In the genomic region with DNA sequence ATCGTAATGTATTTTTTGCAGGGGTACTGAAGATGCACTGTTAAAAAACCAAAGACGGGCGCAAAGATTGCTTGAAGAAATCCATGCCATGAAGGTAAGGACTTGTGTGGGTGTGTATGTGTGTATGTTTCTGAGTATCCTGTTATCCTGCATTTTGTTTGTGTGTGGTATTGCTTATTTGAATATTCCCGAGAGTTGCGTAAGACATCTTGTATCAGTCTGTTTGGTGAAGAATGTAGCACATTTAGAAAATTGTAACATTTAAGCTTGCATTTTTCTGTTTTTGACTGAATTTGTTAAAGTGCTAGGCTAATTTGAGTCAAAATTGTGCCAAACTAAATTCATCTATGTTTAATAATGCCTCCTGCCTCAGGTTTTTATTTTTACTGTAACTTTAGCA, we compare ENCODE assay signal across 31 cellular contexts.
"Had no signal": no experiment of that assay in that cellular context is flagged by ENCODE, and none has a peak within 500 bp of the region (broad histone marks: within the 10 kb centered on the region; RNA-seq: fewer than 3 reads in every experiment).

No MANE protein-coding gene starts in this region.

- H3K79me2 ChIP-seq: parathyroid adenoma had no signal

- H3K4me1 Mint-ChIP-seq: neural crest cell had no signal

- H3K9me3 ChIP-seq: heart left ventricle, lower lobe of right lung, psoas muscle, stomach, tibial artery, upper lobe of right lung had no signal

- H3K4me1 ChIP-seq: foreskin keratinocyte, parathyroid adenoma, psoas muscle had no signal

- H3K4me3 Mint-ChIP-seq: activated CD4-positive, alpha-beta memory T cell treated with anti-CD3 and anti-CD28 coated beads for 36 hours; activated CD4-positive, alpha-beta T cell treated with anti-CD3 and anti-CD28 coated beads, Interleukin-2, amount 10 ng/mL, durations not matched to agents 24 days and 14 days; activated naive CD4-positive, alpha-beta T cell treated with anti-CD3 and anti-CD28 coated beads for 36 hours; activated T-helper 1 cell treated with anti-CD3 and anti-CD28 coated beads, Interleukin-12 subunit alpha, Interleukin-12 subunit beta, Interleukin-2, Interleukin-4 antibody, amounts not matched to agents 30 ng/mL and 10 ng/mL and 1 ng/mL, durations not matched to agents 14 hours and 24 hours and 36 hours; central memory CD8-positive, alpha-beta T cell; dendritic cell treated with granulocyte-macrophage colony-stimulating factor and Interleukin-4, amounts not matched to agents 40 ng/mL and 50 ng/mL, for 4 days; endodermal cell; naive thymus-derived CD8-positive, alpha-beta T cell; neural crest cell; stimulated activated naive B cell treated with anti-CD40 and anti-IgM and Interleukin-4, amounts not matched to agents 10 μg/mL and 1 μg/mL and 100 μg/mL, for 72 hours had no signal

- ATAC-seq: esophagus mucosa; foreskin keratinocyte; heart left ventricle; lower lobe of right lung; naive thymus-derived CD8-positive, alpha-beta T cell; psoas muscle; stimulated activated naive B cell treated with anti-CD40 and anti-IgM and Interleukin-4, amounts not matched to agents 10 μg/mL and 1 μg/mL and 100 μg/mL, for 72 hours; upper lobe of right lung had no signal

- DNase-seq: activated CD4-positive, alpha-beta memory T cell treated with anti-CD3 and anti-CD28 coated beads for 36 hours; activated CD4-positive, alpha-beta T cell treated with anti-CD3 and anti-CD28 coated beads, Interleukin-2, amount 10 ng/mL, durations not matched to agents 24 days and 14 days; activated CD4-positive, CD25-positive, alpha-beta regulatory T cell treated with anti-CD3 and anti-CD28 coated beads, Interleukin-2, amount 50 U/mL, for 72 hours; activated CD8-positive, alpha-beta memory T cell treated with anti-CD3 and anti-CD28 coated beads, Interleukin-2, amount 50 U/mL, for 4 hours; activated effector memory CD4-positive, alpha-beta T cell treated with anti-CD3 and anti-CD28 coated beads, Interleukin-2, amount 50 U/mL, for 16 hours; activated naive CD4-positive, alpha-beta T cell treated with anti-CD3 and anti-CD28 coated beads for 36 hours; activated T-cell treated with anti-CD3 and anti-CD28 coated beads, Interleukin-2, amount 50 U/mL, for 1 hour; endodermal cell; foreskin keratinocyte; heart left ventricle; hypothalamus; lower lobe of right lung; mesenchymal stem cell; naive thymus-derived CD8-positive, alpha-beta T cell; nucleus accumbens; psoas muscle; stimulated activated CD4-positive, alpha-beta T cell treated with anti-CD3 and anti-CD28 coated beads, Interleukin-1b, Interleukin-23, amount 100 ng/mL, for 48 hours; stimulated activated CD4-positive, alpha-beta T cell treated with anti-CD3 and anti-CD28 coated beads, Interleukin-4, amount 100 ng/mL, for 4 hours; stimulated activated naive B cell treated with anti-CD40 and anti-IgM and Interleukin-4, amounts not matched to agents 10 μg/mL and 1 μg/mL and 100 μg/mL, for 72 hours; stomach; T1000; tibial artery; upper lobe of right lung; WERI-Rb-1 had no signal

- H3K27ac ChIP-seq: foreskin keratinocyte, heart left ventricle, lower lobe of right lung, parathyroid adenoma, psoas muscle, stomach, tibial artery, upper lobe of right lung, WERI-Rb-1 had no signal

- H3K9ac ChIP-seq: parathyroid adenoma had no signal

- H3K36me3 ChIP-seq: lower lobe of right lung, tibial artery, upper lobe of right lung had no signal

- H2AFZ ChIP-seq: parathyroid adenoma had no signal

- H3K9me3 Mint-ChIP-seq: activated CD4-positive, alpha-beta memory T cell treated with anti-CD3 and anti-CD28 coated beads for 36 hours; activated CD4-positive, alpha-beta T cell treated with anti-CD3 and anti-CD28 coated beads, Interleukin-2, amount 10 ng/mL, durations not matched to agents 24 days and 14 days; activated naive CD4-positive, alpha-beta T cell treated with anti-CD3 and anti-CD28 coated beads for 36 hours; activated T-helper 1 cell treated with anti-CD3 and anti-CD28 coated beads, Interleukin-12 subunit alpha, Interleukin-12 subunit beta, Interleukin-2, Interleukin-4 antibody, amounts not matched to agents 30 ng/mL and 10 ng/mL and 1 ng/mL, durations not matched to agents 14 hours and 24 hours and 36 hours; central memory CD8-positive, alpha-beta T cell; dendritic cell treated with granulocyte-macrophage colony-stimulating factor and Interleukin-4, amounts not matched to agents 40 ng/mL and 50 ng/mL, for 4 days; endodermal cell; naive thymus-derived CD8-positive, alpha-beta T cell; neural crest cell; stimulated activated naive B cell treated with anti-CD40 and anti-IgM and Interleukin-4, amounts not matched to agents 10 μg/mL and 1 μg/mL and 100 μg/mL, for 72 hours had no signal

- H3K27me3 Mint-ChIP-seq: activated CD4-positive, alpha-beta memory T cell treated with anti-CD3 and anti-CD28 coated beads for 36 hours; activated CD4-positive, alpha-beta T cell treated with anti-CD3 and anti-CD28 coated beads, Interleukin-2, amount 10 ng/mL, durations not matched to agents 24 days and 14 days; central memory CD8-positive, alpha-beta T cell; dendritic cell treated with granulocyte-macrophage colony-stimulating factor and Interleukin-4, amounts not matched to agents 40 ng/mL and 50 ng/mL, for 4 days; naive thymus-derived CD8-positive, alpha-beta T cell; stimulated activated naive B cell treated with anti-CD40 and anti-IgM and Interleukin-4, amounts not matched to agents 10 μg/mL and 1 μg/mL and 100 μg/mL, for 72 hours had no signal

- H3K4me3 ChIP-seq: heart left ventricle, lower lobe of right lung, psoas muscle, smooth muscle cell, stomach, tibial artery, upper lobe of right lung had no signal

- H3K27me3 ChIP-seq: foreskin keratinocyte, heart left ventricle, stomach, tibial artery, upper lobe of right lung had no signal

- H3K27ac Mint-ChIP-seq: activated CD4-positive, alpha-beta memory T cell treated with anti-CD3 and anti-CD28 coated beads for 36 hours; activated CD4-positive, alpha-beta T cell treated with anti-CD3 and anti-CD28 coated beads, Interleukin-2, amount 10 ng/mL, durations not matched to agents 24 days and 14 days; activated naive CD4-positive, alpha-beta T cell treated with anti-CD3 and anti-CD28 coated beads for 36 hours; activated T-helper 1 cell treated with anti-CD3 and anti-CD28 coated beads, Interleukin-12 subunit alpha, Interleukin-12 subunit beta, Interleukin-2, Interleukin-4 antibody, amounts not matched to agents 30 ng/mL and 10 ng/mL and 1 ng/mL, durations not matched to agents 14 hours and 24 hours and 36 hours; dendritic cell treated with granulocyte-macrophage colony-stimulating factor and Interleukin-4, amounts not matched to agents 40 ng/mL and 50 ng/mL, for 4 days; endodermal cell; naive thymus-derived CD8-positive, alpha-beta T cell; stimulated activated naive B cell treated with anti-CD40 and anti-IgM and Interleukin-4, amounts not matched to agents 10 μg/mL and 1 μg/mL and 100 μg/mL, for 72 hours had no signal
